ENCODE assay signal across 14 cellular contexts in the genomic region with DNA sequence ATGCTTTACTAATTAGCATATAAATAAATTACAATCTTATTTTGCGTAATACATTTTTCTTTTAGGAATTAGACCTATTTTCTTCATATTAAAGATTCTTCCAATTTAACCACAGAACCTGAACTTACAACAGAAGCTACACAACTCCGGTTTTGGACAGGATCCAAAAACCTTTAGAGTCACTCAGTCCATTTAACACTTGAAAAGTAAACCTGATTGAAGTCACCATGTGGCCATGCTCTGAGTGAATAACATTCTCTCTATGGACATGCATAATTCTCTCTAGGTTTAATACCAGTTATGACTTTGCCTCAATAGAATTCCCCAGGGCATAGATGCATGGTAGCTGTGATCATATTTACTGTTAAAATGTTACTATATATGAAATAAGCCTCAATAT.
DNase-seq lines count a peak whose midpoint lies in the region; ATAC-seq and TF ChIP-seq lines count a peak whose summit lies in the region.
"Had no signal": no experiment of that assay in that cellular context is flagged by ENCODE, and none has a peak within 500 bp of the region (broad histone marks: within the 10 kb centered on the region; RNA-seq: fewer than 3 reads in every experiment).

No MANE protein-coding gene starts in this region.

- no peak overlapping the region for H3K4me3 Mint-ChIP-seq in activated T-helper 17 cell treated with anti-CD3 and anti-CD28 coated beads, Interleukin-2, amount 50 U/mL, for 72 hours
- H3K4me3 Mint-ChIP-seq: GM23338 had no signal

- peak; percentile 17 for DNase-seq in NCI-H510A treated with DMSO at 0.1 percent for 48 hours (lab: John Stamatoyannopoulos, UW)
- DNase-seq in NCI-H510A (lab: John Stamatoyannopoulos, UW) = no peak
- peak; percentile 14 to 55 for DNase-seq in HAP-1 (ENCODE audit: low spot score in 2 of 2)
- peak; percentile 46 for DNase-seq in NCI-H345 (lab: John Stamatoyannopoulos, UW)
- peak; percentile 0 for DNase-seq in myocyte (ENCODE audit: low read depth)
- DNase-seq in right atrium auricular region (ENCODE audit: low spot score) = no peak
- DNase-seq: COR-L47, DMS79, NCI-H1436 treated with DMSO at 0.1 percent for 48 hours, NCI-H2029 treated with DMSO at 0.1 percent for 48 hours, NCI-H526, PC-9 had no signal

- TF ChIP-seq CTCF in right atrium auricular region (IDR thresholded peaks at IDR 0.05) = no peak

- peaks cover 12% of the 10 kb centered on the region for H3K4me1 ChIP-seq in HAP-1
- no peaks in the 10 kb centered on the region for H3K4me1 ChIP-seq in right atrium auricular region

- H3K27ac Mint-ChIP-seq in activated T-helper 17 cell treated with anti-CD3 and anti-CD28 coated beads, Interleukin-2, amount 50 U/mL, for 72 hours = no peak overlapping the region
- H3K27ac Mint-ChIP-seq: GM23338 had no signal

- no peak for ATAC-seq in activated T-helper 17 cell treated with anti-CD3 and anti-CD28 coated beads, Interleukin-2, amount 50 U/mL, for 72 hours (replicated peaks)
- ATAC-seq: GM23338 had no signal

- no peaks in the 10 kb centered on the region for H3K36me3 Mint-ChIP-seq in activated T-helper 17 cell treated with anti-CD3 and anti-CD28 coated beads, Interleukin-2, amount 50 U/mL, for 72 hours (ENCODE audit: low read depth)

- in situ Hi-C loops in HAP-1 (cut with MboI; ENCODE audit: low sequenced_read_pairs) = loop anchor here (25.0 kb wide), 1 partner anchor 428 kb away; no protein-coding TSS in a partner anchor

- no peaks in the 10 kb centered on the region for H3K27me3 Mint-ChIP-seq in activated T-helper 17 cell treated with anti-CD3 and anti-CD28 coated beads, Interleukin-2, amount 50 U/mL, for 72 hours

- no peaks in the 10 kb centered on the region for H3K4me1 Mint-ChIP-seq in activated T-helper 17 cell treated with anti-CD3 and anti-CD28 coated beads, Interleukin-2, amount 50 U/mL, for 72 hours

- H3K27me3 ChIP-seq in HAP-1 (ENCODE audit: low read depth) = no peaks in the 10 kb centered on the region
- H3K27me3 ChIP-seq in right atrium auricular region = no peaks in the 10 kb centered on the region

- no peak overlapping the region for H3K27ac ChIP-seq in right atrium auricular region
- H3K27ac ChIP-seq: PC-9 had no signal

- H3K36me3 ChIP-seq in HAP-1 (replicated peaks) = no peaks in the 10 kb centered on the region
- no peaks in the 10 kb centered on the region for H3K36me3 ChIP-seq in right atrium auricular region

- no peaks in the 10 kb centered on the region for H3K9me3 ChIP-seq in HAP-1
- no peaks in the 10 kb centered on the region for H3K9me3 ChIP-seq in right atrium auricular region

- H3K4me3 ChIP-seq in HAP-1 (no peak overlapping the region), right atrium auricular region (no peak overlapping the region)
- H3K4me3 ChIP-seq: GM23338, PC-9 had no signal

- peaks cover 3% of the 10 kb centered on the region for H3K9me3 Mint-ChIP-seq in activated T-helper 17 cell treated with anti-CD3 and anti-CD28 coated beads, Interleukin-2, amount 50 U/mL, for 72 hours
- H3K9me3 Mint-ChIP-seq: GM23338 had no signal

Comparison
In these comparisons a context has a peak if more than half of its experiments do, and no peak if none do; other contexts are left out.
1. DNase-seq: peak in NCI-H510A treated with DMSO at 0.1 percent for 48 hours (single experiment), HAP-1 (2 of 2), NCI-H345 (single experiment) and myocyte (single experiment); none in NCI-H510A (single experiment) and right atrium auricular region (single experiment).